In genomic region chr10:17183110-17183509, GRCh38 we compare ENCODE assay signal across 1 cellular context.
TF ChIP-seq lines count a peak whose summit lies in the region.

No MANE protein-coding gene starts in this region.

TF ChIP-seq in GM12878, 131 proteins besides CTCF, POLR2A, EP300 and RAD21:
- TF ChIP-seq, protein P1, sequence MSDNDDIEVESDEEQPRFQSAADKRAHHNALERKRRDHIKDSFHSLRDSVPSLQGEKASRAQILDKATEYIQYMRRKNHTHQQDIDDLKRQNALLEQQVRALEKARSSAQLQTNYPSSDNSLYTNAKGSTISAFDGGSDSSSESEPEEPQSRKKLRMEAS (IDR thresholded peaks at IDR 0.05; ENCODE audit: low read depth, low read length), result no peak
- TF ChIP-seq PAX5 (IDR thresholded peaks at IDR 0.05; ENCODE audit: borderline replicate concordance, low read depth, low read length) (no peak), SMAD1 (IDR thresholded peaks at IDR 0.05; ENCODE audit: low read depth, partially characterized antibody) (no peak), ZNF274 (IDR thresholded peaks at IDR 0.05; ENCODE audit: insufficient read depth, insufficient read length) (no peak), CBX5 (IDR thresholded peaks at IDR 0.05; ENCODE audit: low read depth) (no peak), IRF5 (IDR thresholded peaks at IDR 0.05; ENCODE audit: borderline replicate concordance) (no peak)
- TF ChIP-seq, protein P2, sequence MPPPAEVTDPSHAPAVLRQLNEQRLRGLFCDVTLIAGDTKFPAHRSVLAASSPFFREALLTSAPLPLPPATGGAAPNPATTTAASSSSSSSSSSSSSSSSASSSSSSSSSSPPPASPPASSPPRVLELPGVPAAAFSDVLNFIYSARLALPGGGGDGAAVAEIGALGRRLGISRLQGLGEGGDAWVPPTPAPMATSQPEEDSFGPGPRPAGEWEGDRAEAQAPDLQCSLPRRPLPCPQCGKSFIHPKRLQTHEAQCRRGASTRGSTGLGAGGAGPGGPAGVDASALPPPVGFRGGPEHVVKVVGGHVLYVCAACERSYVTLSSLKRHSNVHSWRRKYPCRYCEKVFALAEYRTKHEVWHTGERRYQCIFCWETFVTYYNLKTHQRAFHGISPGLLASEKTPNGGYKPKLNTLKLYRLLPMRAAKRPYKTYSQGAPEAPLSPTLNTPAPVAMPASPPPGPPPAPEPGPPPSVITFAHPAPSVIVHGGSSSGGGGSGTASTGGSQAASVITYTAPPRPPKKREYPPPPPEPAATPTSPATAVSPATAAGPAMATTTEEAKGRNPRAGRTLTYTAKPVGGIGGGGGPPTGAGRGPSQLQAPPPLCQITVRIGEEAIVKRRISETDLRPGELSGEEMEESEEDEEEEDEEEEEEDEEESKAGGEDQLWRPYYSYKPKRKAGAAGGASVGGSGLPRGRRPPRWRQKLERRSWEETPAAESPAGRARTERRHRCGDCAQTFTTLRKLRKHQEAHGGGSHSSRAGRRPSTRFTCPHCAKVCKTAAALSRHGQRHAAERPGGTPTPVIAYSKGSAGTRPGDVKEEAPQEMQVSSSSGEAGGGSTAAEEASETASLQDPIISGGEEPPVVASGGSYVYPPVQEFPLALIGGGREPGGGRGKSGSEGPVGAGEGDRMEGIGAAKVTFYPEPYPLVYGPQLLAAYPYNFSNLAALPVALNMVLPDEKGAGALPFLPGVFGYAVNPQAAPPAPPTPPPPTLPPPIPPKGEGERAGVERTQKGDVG (CRISPR knock-in tag; IDR thresholded peaks at IDR 0.05), result no peak
TF ChIP-seq in GM12878: peak in this region for 0.
